ENCODE assay signal across 1 cellular context in genomic region chr20:50172347-50173013, GRCh38.
TF ChIP-seq lines count a peak whose summit lies in the region.

No MANE protein-coding gene starts in this region.

TF ChIP-seq in HepG2, 621 proteins besides CTCF, POLR2A, EP300 and RAD21 (continued from another document and continues in another):
- TF ChIP-seq ZSCAN5A (CRISPR knock-in tag; IDR thresholded peaks at IDR 0.05; ENCODE audit: borderline replicate concordance) (no peak; the same call in 1 of the 2 replicates), MXD4 (CRISPR knock-in tag; IDR thresholded peaks at IDR 0.05) (peak; percentile 73; the same call in 1 of the 2 replicates), ELF3 (CRISPR knock-in tag; IDR thresholded peaks at IDR 0.05) (peak; percentile 79), ZNF513 (CRISPR knock-in tag; conservative IDR thresholded peaks at IDR 0.05) (0 out of 2 replicates have a peak, but pooled peaks have one; percentile 79), CERS6 (CRISPR knock-in tag; IDR thresholded peaks at IDR 0.05) (no peak), CSRNP1 (CRISPR knock-in tag; IDR thresholded peaks at IDR 0.05) (peak; percentile 79; the same call in 1 of the 2 replicates), THAP9 (CRISPR knock-in tag; IDR thresholded peaks at IDR 0.05; ENCODE audit: borderline replicate concordance) (no peak; the same call in 1 of the 2 replicates), GMEB1 (CRISPR knock-in tag; IDR thresholded peaks at IDR 0.05; ENCODE audit: borderline replicate concordance) (peak; percentile 89), ZNF253 (CRISPR knock-in tag; IDR thresholded peaks at IDR 0.05; ENCODE audit: borderline replicate concordance) (peak; percentile 83; the same call in 1 of the 2 replicates), DNMT1 (CRISPR knock-in tag; IDR thresholded peaks at IDR 0.05) (no peak), IRF2 (CRISPR knock-in tag; IDR thresholded peaks at IDR 0.05) (peak; percentile 83; the same call in 1 of the 2 replicates), ZNF264 (CRISPR knock-in tag; IDR thresholded peaks at IDR 0.05) (peak; percentile 70; the same call in 1 of the 2 replicates), ZNF776 (CRISPR knock-in tag; IDR thresholded peaks at IDR 0.05) (peak; percentile 55), HDAC6 (IDR thresholded peaks at IDR 0.05; ENCODE audit: low read depth, low read length) (no peak), ZNF646 (CRISPR knock-in tag; IDR thresholded peaks at IDR 0.05) (no peak), ZNF432 (CRISPR knock-in tag; IDR thresholded peaks at IDR 0.05; ENCODE audit: borderline replicate concordance) (no peak; the same call in 1 of the 2 replicates), ZNF446 (CRISPR knock-in tag; IDR thresholded peaks at IDR 0.05) (peak; percentile 75; the same call in 1 of the 2 replicates), ZBTB42 (CRISPR knock-in tag; IDR thresholded peaks at IDR 0.05) (no peak; the same call in 1 of the 2 replicates), SMC3 (IDR thresholded peaks at IDR 0.05; ENCODE audit: low read length) (no peak), SMAD3 (CRISPR knock-in tag; IDR thresholded peaks at IDR 0.05) (peak; percentile 59; the same call in 1 of the 2 replicates), ZNF256 (CRISPR knock-in tag; conservative IDR thresholded peaks at IDR 0.05) (peak; percentile 86), KMT2B (CRISPR knock-in tag; IDR thresholded peaks at IDR 0.05) (peak; percentile 92), ZNF230 (CRISPR knock-in tag; IDR thresholded peaks at IDR 0.05) (peak; percentile 94), HCFC1 (IDR thresholded peaks at IDR 0.05; ENCODE audit: low read depth, low read length) (no peak), MIXL1 (CRISPR knock-in tag; IDR thresholded peaks at IDR 0.05) (peak; percentile 54; the same call in 1 of the 2 replicates), ZNF770 (CRISPR knock-in tag; IDR thresholded peaks at IDR 0.05) (peak; percentile 80; the same call in 1 of the 2 replicates), TGIF2 (CRISPR knock-in tag; IDR thresholded peaks at IDR 0.05) (no peak), BRD4 (CRISPR knock-in tag; IDR thresholded peaks at IDR 0.05) (0 out of 2 replicates have a peak, but pooled peaks have one; percentile 51)
